7 cellular contexts compared by ENCODE assay signal in the genomic region with DNA sequence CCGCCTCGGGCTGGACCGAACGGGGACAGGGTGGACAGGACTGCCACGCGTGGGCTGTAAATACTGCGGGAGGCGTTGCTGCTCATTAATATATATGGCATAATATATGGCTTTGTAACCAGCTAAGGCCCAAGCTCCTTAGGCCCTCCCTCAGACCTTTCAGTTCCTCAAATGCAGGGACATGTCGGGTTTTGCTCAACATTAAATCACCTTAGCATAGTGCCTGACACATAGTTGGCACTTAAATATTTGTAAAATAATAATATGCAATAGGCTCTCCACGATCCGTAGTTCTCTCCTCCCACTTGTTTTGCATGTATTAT. TPM values are rescaled to one million over a fixed set of nuclear protein-coding genes. Genes with fewer than 3 reads are reported as not detected.
DNase-seq lines count a peak whose midpoint lies in the region; ATAC-seq and TF ChIP-seq lines count a peak whose summit lies in the region.

No MANE protein-coding gene starts in this region.

- peaks cover 0 to 3% of the 10 kb centered on the region in 2 donors for H3K36me3 ChIP-seq in duodenal mucosa (ENCODE audit: control insufficient read depth in 1 of 2, insufficient read depth in 2 of 2, low read length in 2 of 2)

- peak overlapping the region; percentile 75 to 95 (median 91) for H3K27ac Mint-ChIP-seq in naive thymus-derived CD8-positive, alpha-beta T cell

- peaks cover 0 to 8% (median 2%) of the 10 kb centered on the region in 3 donors for H3K36me3 Mint-ChIP-seq in naive thymus-derived CD8-positive, alpha-beta T cell

- peak overlapping the region; percentile 63 for H3K4me3 ChIP-seq in HFF-Myc (replicated peaks; ENCODE audit: low read depth, low read length)
- peak overlapping the region; percentile 81 to 99 for H3K4me3 ChIP-seq in duodenal mucosa (ENCODE audit: low read depth in 1 of 2, low read length in 2 of 2)

- H3K4me3 Mint-ChIP-seq in naive thymus-derived CD8-positive, alpha-beta T cell = peak overlapping the region; percentile 90 to 97 (median 94)

- peak; percentile 52 for ATAC-seq in GM18858 (IDR thresholded peaks at IDR 0.05; ENCODE audit: unreplicated experiment)
- ATAC-seq in naive thymus-derived CD8-positive, alpha-beta T cell = no peak

- peak overlapping the region; percentile 91 to 98 for H3K9ac ChIP-seq in duodenal mucosa (ENCODE audit: low read depth in 1 of 2, low read length in 2 of 2)

- peaks cover 18 to 42% (median 36%) of the 10 kb centered on the region in 4 donors for H3K4me1 Mint-ChIP-seq in naive thymus-derived CD8-positive, alpha-beta T cell

- TF ChIP-seq CTCF in HFF-Myc (IDR thresholded peaks at IDR 0.05; ENCODE audit: low read depth, low read length, missing control alignments) = no peak

- peaks cover 10 to 16% of the 10 kb centered on the region in 2 donors for H3K4me1 ChIP-seq in duodenal mucosa (ENCODE audit: control insufficient read depth in 1 of 2, insufficient read depth in 2 of 2, low read length in 2 of 2)

- POLR2A ChIA-PET in naive thymus-derived CD8-positive, alpha-beta T cell (lab: Charles Lee) = interaction anchor here (1.2 to 2.1 kb wide), 2 partner anchors 8 to 149 kb away, joined by 3 to 4 read pairs; a partner anchor contains a TSS

- no peaks in the 10 kb centered on the region for H3K27me3 Mint-ChIP-seq in naive thymus-derived CD8-positive, alpha-beta T cell

- DNase-seq in HFF-Myc (ENCODE audit: extremely low read depth, low read depth) (no peak), NAMALWA (ENCODE audit: low spot score) (peak; percentile 78), hepatic stellate cell (ENCODE audit: low spot score) (no peak), NK-92 (lab: John Stamatoyannopoulos, UW; ENCODE audit: unreplicated experiment) (no peak)
- DNase-seq in naive thymus-derived CD8-positive, alpha-beta T cell = peak in 1 of 10 donors; percentile 10

- H3K9me3 ChIP-seq in duodenal mucosa (ENCODE audit: control insufficient read depth in 1 of 2, low read length in 2 of 2) = no peaks in the 10 kb centered on the region

- no peaks in the 10 kb centered on the region for H3K9me3 Mint-ChIP-seq in naive thymus-derived CD8-positive, alpha-beta T cell

- H3K27me3 ChIP-seq in duodenal mucosa (ENCODE audit: control insufficient read depth in 1 of 2, insufficient read depth in 2 of 2, low read length in 2 of 2) = no peaks in the 10 kb centered on the region

- H3K27ac ChIP-seq in duodenal mucosa (ENCODE audit: low read depth, low read length) = no peak overlapping the region

RNA-seq across cellular contexts. Expression of a gene that starts 0.4 kb away (rescaled TPM):
- 10 to 100 TPM; 23.3 to 26.3 TPM for total RNA-seq in naive thymus-derived CD8-positive, alpha-beta T cell
- 1 to 10 TPM; 3.4 to 5.0 (median 4.4) TPM for polyA plus RNA-seq in naive thymus-derived CD8-positive, alpha-beta T cell
